ENCODE assay signal across 8 cellular contexts in genomic region chr10:17737021-17737965, GRCh38. TPM values are rescaled to one million over a fixed set of nuclear protein-coding genes. Genes with fewer than 3 reads are reported as not detected.
A peak's percentile ranks its signal among the peaks of the same experiment; 100 is the strongest.
DNase-seq lines count a peak whose midpoint lies in the region; ATAC-seq and TF ChIP-seq lines count a peak whose summit lies in the region.

No MANE protein-coding gene starts in this region.

- H3K36me3 ChIP-seq in right lobe of liver = no peaks in the 10 kb centered on the region

- H3K36me3 Mint-ChIP-seq in activated CD8-positive, alpha-beta memory T cell treated with anti-CD3 and anti-CD28 coated beads, Interleukin-2, amount 10 ng/mL, durations not matched to agents 7 days and 5 days = no peaks in the 10 kb centered on the region
- no peaks in the 10 kb centered on the region for H3K36me3 Mint-ChIP-seq in activated T-cell treated with anti-CD3 and anti-CD28 coated beads, Interleukin-2, amount 50 U/mL, for 24 hours (ENCODE audit: low read depth)

- H3K27me3 ChIP-seq in right lobe of liver = no peaks in the 10 kb centered on the region

- CTCF ChIA-PET in activated CD8-positive, alpha-beta memory T cell treated with anti-CD3 and anti-CD28 coated beads, Interleukin-2, amount 10 ng/mL, durations not matched to agents 7 days and 5 days (lab: Charles Lee) = interaction anchor here (2.1 to 2.6 kb wide), 2 partner anchors 31 to 90 kb away, joined by 6 read pairs; no protein-coding TSS in a partner anchor

- no peak overlapping the region for H3K4me3 ChIP-seq in right lobe of liver

- TF ChIP-seq CTCF in right lobe of liver (IDR thresholded peaks at IDR 0.05) = peak; percentile 61 to 74 (median 66)

- no peaks in the 10 kb centered on the region for H3K27me3 Mint-ChIP-seq in activated CD8-positive, alpha-beta memory T cell treated with anti-CD3 and anti-CD28 coated beads, Interleukin-2, amount 10 ng/mL, durations not matched to agents 7 days and 5 days
- H3K27me3 Mint-ChIP-seq in activated T-cell treated with anti-CD3 and anti-CD28 coated beads, Interleukin-2, amount 50 U/mL, for 24 hours = peaks cover 3% of the 10 kb centered on the region

- H3K4me1 Mint-ChIP-seq in activated CD8-positive, alpha-beta memory T cell treated with anti-CD3 and anti-CD28 coated beads, Interleukin-2, amount 10 ng/mL, durations not matched to agents 7 days and 5 days = no peaks in the 10 kb centered on the region
- H3K4me1 Mint-ChIP-seq in activated T-cell treated with anti-CD3 and anti-CD28 coated beads, Interleukin-2, amount 50 U/mL, for 24 hours (ENCODE audit: low read depth) = no peaks in the 10 kb centered on the region

- no peaks in the 10 kb centered on the region for H3K9me3 ChIP-seq in right lobe of liver

- WGBS in right lobe of liver (ENCODE audit: insufficient coverage, low coverage, low lambda C conversion rate, missing lambda C conversion rate) = 34% methylated on average over 11 of the region's 12 CpGs

- intact Hi-C loops in right lobe of liver (cut with DNase I) = loop anchor here (10.0 kb wide), 2 partner anchors 122 to 132 kb away; partner anchors contain the start of gene HACD1 (in 1 of the 2)

- ATAC-seq in activated CD8-positive, alpha-beta memory T cell treated with anti-CD3 and anti-CD28 coated beads, Interleukin-2, amount 10 ng/mL, durations not matched to agents 7 days and 5 days = peak; percentile 33
- peak; percentile 53 to 68 (median 66) for ATAC-seq in right lobe of liver
- ATAC-seq in HG02642 (IDR thresholded peaks at IDR 0.05; ENCODE audit: poor library complexity, unreplicated experiment) = no peak

- H3K4me1 ChIP-seq in right lobe of liver = no peaks in the 10 kb centered on the region

- no peak overlapping the region for H3K4me3 Mint-ChIP-seq in activated CD8-positive, alpha-beta memory T cell treated with anti-CD3 and anti-CD28 coated beads, Interleukin-2, amount 10 ng/mL, durations not matched to agents 7 days and 5 days
- no peak overlapping the region for H3K4me3 Mint-ChIP-seq in activated T-cell treated with anti-CD3 and anti-CD28 coated beads, Interleukin-2, amount 50 U/mL, for 24 hours

- no peak for TF ChIP-seq POLR2A in right lobe of liver (IDR thresholded peaks at IDR 0.05)

- DNase-seq in activated CD8-positive, alpha-beta memory T cell treated with anti-CD3 and anti-CD28 coated beads, Interleukin-2, amount 10 ng/mL, durations not matched to agents 7 days and 5 days = no peak
- DNase-seq in activated CD8-positive, alpha-beta memory T cell treated with anti-CD3 and anti-CD28 coated beads, Interleukin-2, amount 50 U/mL, for 48 hours = no peak
- DNase-seq in NCI-H1694 (lab: John Stamatoyannopoulos, UW) = peak; percentile 43
- peak; percentile 53 for DNase-seq in cerebellum (ENCODE audit: low spot score)
- DNase-seq in right lobe of liver = peak in 1 of 3 donors; percentile 27
- DNase-seq in DMS79 (lab: John Stamatoyannopoulos, UW) = no peak
- no peak for DNase-seq in activated T-cell treated with anti-CD3 and anti-CD28 coated beads, Interleukin-2, amount 50 U/mL, for 24 hours

- no peak overlapping the region for H3K27ac Mint-ChIP-seq in activated CD8-positive, alpha-beta memory T cell treated with anti-CD3 and anti-CD28 coated beads, Interleukin-2, amount 10 ng/mL, durations not matched to agents 7 days and 5 days
- H3K27ac Mint-ChIP-seq in activated T-cell treated with anti-CD3 and anti-CD28 coated beads, Interleukin-2, amount 50 U/mL, for 24 hours = no peak overlapping the region

- no peaks in the 10 kb centered on the region for H3K9me3 Mint-ChIP-seq in activated CD8-positive, alpha-beta memory T cell treated with anti-CD3 and anti-CD28 coated beads, Interleukin-2, amount 10 ng/mL, durations not matched to agents 7 days and 5 days (ENCODE audit: low read depth)
- H3K9me3 Mint-ChIP-seq in activated T-cell treated with anti-CD3 and anti-CD28 coated beads, Interleukin-2, amount 50 U/mL, for 24 hours = no peaks in the 10 kb centered on the region

- no peak overlapping the region for H3K27ac ChIP-seq in right lobe of liver

RNA-seq across cellular contexts. Expression of gene TMEM236, which starts 14.7 kb away (rescaled TPM):
- total RNA-seq in activated CD8-positive, alpha-beta memory T cell treated with anti-CD3 and anti-CD28 coated beads, Interleukin-2, amount 10 ng/mL, durations not matched to agents 7 days and 5 days = under 1 TPM; 0.06 to 0.12 TPM
- total RNA-seq in cerebellum (0.18 TPM), right lobe of liver (under 1 TPM; 0.06 to 0.20 (median 0.13) TPM)

Comparison
In these comparisons a context has a peak if more than half of its experiments do, and no peak if none do; other contexts are left out.
1. DNase-seq: peak in NCI-H1694 (single experiment) and cerebellum (single experiment); none in activated CD8-positive, alpha-beta memory T cell treated with anti-CD3 and anti-CD28 coated beads, Interleukin-2, amount 10 ng/mL, durations not matched to agents 7 days and 5 days (single experiment), activated CD8-positive, alpha-beta memory T cell treated with anti-CD3 and anti-CD28 coated beads, Interleukin-2, amount 50 U/mL, for 48 hours (single experiment), DMS79 (single experiment) and activated T-cell treated with anti-CD3 and anti-CD28 coated beads, Interleukin-2, amount 50 U/mL, for 24 hours (single experiment).